ENCODE assay signal across 16 cellular contexts in the genomic region with DNA sequence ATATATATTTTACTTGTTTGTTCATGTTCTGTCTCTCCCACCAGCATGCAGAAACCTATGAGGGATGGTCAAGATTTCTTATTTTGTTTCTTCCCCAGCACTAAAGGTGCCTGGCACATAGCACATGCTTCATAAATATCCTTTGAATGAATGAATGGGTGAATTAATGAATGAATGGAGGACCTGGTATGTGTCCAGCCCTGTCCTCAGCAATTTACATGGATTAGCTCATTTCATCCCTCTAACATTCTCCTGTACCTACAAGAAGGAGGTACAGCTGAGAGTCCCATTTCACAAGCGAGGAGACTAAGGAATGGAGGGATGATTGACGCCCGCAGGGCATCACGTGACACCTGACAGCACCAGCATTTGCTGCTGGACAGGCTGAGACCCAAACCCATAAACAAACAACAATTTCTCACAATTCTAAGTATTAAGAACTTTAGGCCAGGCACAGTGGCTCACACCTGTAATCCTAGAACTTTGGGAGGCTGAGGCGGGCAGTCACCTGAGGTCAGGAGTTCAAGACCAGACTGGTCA. TPM values are rescaled to one million over a fixed set of nuclear protein-coding genes. Genes with fewer than 3 reads are reported as not detected.
"Had no signal": no experiment of that assay in that cellular context is flagged by ENCODE, and none has a peak within 500 bp of the region (broad histone marks: within the 10 kb centered on the region; RNA-seq: fewer than 3 reads in every experiment).

No MANE protein-coding gene starts in this region.

- H3K9me3 ChIP-seq: breast epithelium, sigmoid colon, testis had no signal

- H3K27ac ChIP-seq: testis had no signal

- H3K36me3 ChIP-seq: breast epithelium, sigmoid colon had no signal

- ATAC-seq: activated T-cell treated with anti-CD3 and anti-CD28 coated beads, Interleukin-2, amount 50 U/mL, for 4 hours; esophagus mucosa; left cardiac atrium; natural killer cell had no signal

- DNase-seq: activated CD4-positive, alpha-beta memory T cell treated with anti-CD3 and anti-CD28 coated beads for 36 hours; activated CD4-positive, CD25-positive, alpha-beta regulatory T cell treated with anti-CD3 and anti-CD28 coated beads, Interleukin-2, amount 50 U/mL, for 72 hours; activated gamma-delta T cell; activated naive CD8-positive, alpha-beta T cell treated with anti-CD3 and anti-CD28 coated beads for 36 hours; activated T-cell treated with anti-CD3 and anti-CD28 coated beads, Interleukin-2, amount 50 U/mL, for 4 hours; anterior cingulate cortex; endodermal cell; immature natural killer cell; left cardiac atrium; natural killer cell; sigmoid colon; stimulated activated CD4-positive, alpha-beta T cell treated with anti-CD3 and anti-CD28 coated beads, Interleukin-12 subunit alpha, Interleukin-12 subunit beta, amount 100 ng/mL, for 4 hours; stimulated activated naive CD4-positive, alpha-beta T cell treated with Interleukin-2 at 50 U/mL for 16 hours; testis had no signal

- H3K27me3 ChIP-seq: breast epithelium, sigmoid colon, testis had no signal

- H3K4me3 ChIP-seq: breast epithelium, sigmoid colon, testis had no signal

RNA-seq across cellular contexts. Expression of gene HSD17B14, which starts 18.6 kb away (rescaled TPM):
- polyA plus RNA-seq: immature natural killer cell had no signal
